ENCODE assay signal across 15 cellular contexts in genomic region chr10:29631049-29631339, GRCh38. TPM values are rescaled to one million over a fixed set of nuclear protein-coding genes. Genes with fewer than 3 reads are reported as not detected.
A peak's percentile ranks its signal among the peaks of the same experiment; 100 is the strongest.
DNase-seq lines count a peak whose midpoint lies in the region; ATAC-seq, FAIRE-seq and TF ChIP-seq lines count a peak whose summit lies in the region.
"Had no signal": no experiment of that assay in that cellular context is flagged by ENCODE, and none has a peak within 500 bp of the region (broad histone marks: within the 10 kb centered on the region; RNA-seq: fewer than 3 reads in every experiment).

No MANE protein-coding gene starts in this region.

- no TSS peak for BruUV-seq in Caco-2 (replicated peaks; lab: Mats Ljungman, UMichigan)

- in situ Hi-C loops in gastrocnemius medialis (cut with MboI; ENCODE audit: low sequenced_read_pairs in 4 of 4), result loop anchor here in 3 of 4 donors (5.0 to 25.0 kb wide), 3 partner anchors 101 to 331 kb away; no protein-coding TSS in a partner anchor

- H3K27ac ChIP-seq in ascending aorta, result peak overlapping the region; percentile 86 to 91
- H3K27ac ChIP-seq in gastrocnemius medialis, result peak overlapping the region; percentile 95 to 96 (median 96)
- H3K27ac ChIP-seq: neural progenitor cell had no signal

- H3K9me3 ChIP-seq in Caco-2, result no peaks in the 10 kb centered on the region
- H3K9me3 ChIP-seq in ascending aorta, result no peaks in the 10 kb centered on the region
- H3K9me3 ChIP-seq in gastrocnemius medialis, result no peaks in the 10 kb centered on the region

- H3K4me1 ChIP-seq in Caco-2 (peaks cover 65% of the 10 kb centered on the region), ascending aorta (peaks cover 8 to 52% of the 10 kb centered on the region in 2 donors), gastrocnemius medialis (peaks cover 21 to 30% of the 10 kb centered on the region in 2 donors)

- FAIRE-seq in GM19239 (lab: Jason Lieb, UNC), result no peak
- FAIRE-seq: RCC 7860 had no signal

- peaks cover 22% of the 10 kb centered on the region for H3K36me3 Mint-ChIP-seq in Caco-2 (ENCODE audit: insufficient read depth, unreplicated experiment)
- H3K36me3 Mint-ChIP-seq: stimulated activated memory B cell treated with anti-CD40 and anti-IgM and Interleukin-4, amounts not matched to agents 10 μg/mL and 1 μg/mL and 100 μg/mL, for 72 hours had no signal

- intact Hi-C loops in Caco-2 (cut with micrococcal nuclease; ENCODE audit: unreplicated experiment) (loop anchor here (2.0 to 10.0 kb wide), 2 partner anchors 228 to 424 kb away; partner anchors contain the start of gene JCAD), ascending aorta (cut with DNase I) (no loop called here), gastrocnemius medialis (cut with DNase I; ENCODE audit: low total_unique reads) (loop anchor here (2.0 kb wide), 1 partner anchor 40 kb away; no protein-coding TSS in a partner anchor)

- POLR2A ChIA-PET in Caco-2 (lab: Charles Lee), result no interaction called here

- DNase-seq in Caco-2 (no peak), ascending aorta (ENCODE audit: low spot score in 2 of 2) (no peak), left lobe of liver (ENCODE audit: low spot score) (peak; percentile 26), gastrocnemius medialis (no peak), GM19239 (ENCODE audit: insufficient read length, low spot score) (no peak), SK-N-DZ (ENCODE audit: low spot score) (no peak), UCSD-AML1 (lab: John Stamatoyannopoulos, UW; ENCODE audit: unreplicated experiment) (no peak)
- DNase-seq: activated B cell treated with CpG ODN at 0.5 μM for 24 hours, COR-L47, NCI-H774 had no signal

- H3K27me3 ChIP-seq in Caco-2 (replicated peaks; ENCODE audit: control insufficient read depth, insufficient read depth, low read length) (no peaks in the 10 kb centered on the region), ascending aorta (no peaks in the 10 kb centered on the region), gastrocnemius medialis (no peaks in the 10 kb centered on the region)
- H3K27me3 ChIP-seq: neural progenitor cell had no signal

- TF ChIP-seq CTCF in Caco-2 (IDR thresholded peaks at IDR 0.05; ENCODE audit: insufficient read depth in 1 of 2, low read depth in 1 of 2, low read length in 1 of 2, severe bottlenecking in 1 of 2, unreplicated experiment in 1 of 2) (no peak), ascending aorta (IDR thresholded peaks at IDR 0.05) (no peak), gastrocnemius medialis (IDR thresholded peaks at IDR 0.05 in 4 of 5, conservative IDR thresholded peaks at IDR 0.05 in 1 of 5) (no peak)

- ATAC-seq in left lobe of liver (no peak), gastrocnemius medialis (no peak), GM19455 (IDR thresholded peaks at IDR 0.05; ENCODE audit: unreplicated experiment) (no peak)
- ATAC-seq: stimulated activated memory B cell treated with anti-CD40 and anti-IgM and Interleukin-4, amounts not matched to agents 10 μg/mL and 1 μg/mL and 100 μg/mL, for 72 hours had no signal

- H3K4me1 Mint-ChIP-seq in Caco-2 (ENCODE audit: low read depth, unreplicated experiment), result peaks cover 66% of the 10 kb centered on the region

- no peaks in the 10 kb centered on the region for H3K27me3 Mint-ChIP-seq in Caco-2 (ENCODE audit: insufficient read depth, unreplicated experiment)
- H3K27me3 Mint-ChIP-seq: activated B cell treated with CpG ODN at 0.5 μM for 24 hours; stimulated activated memory B cell treated with anti-CD40 and anti-IgM and Interleukin-4, amounts not matched to agents 10 μg/mL and 1 μg/mL and 100 μg/mL, for 72 hours had no signal

- CTCF ChIA-PET in Caco-2 (lab: Charles Lee), result interaction anchor here (0.5 kb wide), 1 partner anchor 102 kb away, joined by 3 read pairs; no protein-coding TSS in a partner anchor

- peak overlapping the region; percentile 69 for H3K27ac Mint-ChIP-seq in Caco-2 (ENCODE audit: unreplicated experiment)
- H3K27ac Mint-ChIP-seq: activated B cell treated with CpG ODN at 0.5 μM for 24 hours; neural progenitor cell; stimulated activated memory B cell treated with anti-CD40 and anti-IgM and Interleukin-4, amounts not matched to agents 10 μg/mL and 1 μg/mL and 100 μg/mL, for 72 hours had no signal

- no peak for TF ChIP-seq POLR2A in gastrocnemius medialis (IDR thresholded peaks at IDR 0.05)

- H3K4me3 ChIP-seq in Caco-2 (ENCODE audit: low read depth, low read length) (no peak overlapping the region), ascending aorta (peak overlapping the region; percentile 22 to 65), gastrocnemius medialis (peak overlapping the region; percentile 52 to 73 (median 63))
- H3K4me3 ChIP-seq: neural progenitor cell, smooth muscle cell had no signal

- H3K4me3 Mint-ChIP-seq in Caco-2 (ENCODE audit: unreplicated experiment), result peak overlapping the region; percentile 64
- H3K4me3 Mint-ChIP-seq: activated B cell treated with CpG ODN at 0.5 μM for 24 hours; neural progenitor cell; stimulated activated memory B cell treated with anti-CD40 and anti-IgM and Interleukin-4, amounts not matched to agents 10 μg/mL and 1 μg/mL and 100 μg/mL, for 72 hours had no signal

- H3K9me3 Mint-ChIP-seq in Caco-2 (ENCODE audit: unreplicated experiment), result peaks cover 7% of the 10 kb centered on the region
- H3K9me3 Mint-ChIP-seq: activated B cell treated with CpG ODN at 0.5 μM for 24 hours; neural progenitor cell; stimulated activated memory B cell treated with anti-CD40 and anti-IgM and Interleukin-4, amounts not matched to agents 10 μg/mL and 1 μg/mL and 100 μg/mL, for 72 hours had no signal

- no peaks in the 10 kb centered on the region for H3K36me3 ChIP-seq in Caco-2 (ENCODE audit: control insufficient read depth, insufficient read depth, low read length)
- H3K36me3 ChIP-seq in ascending aorta, result no peaks in the 10 kb centered on the region
- H3K36me3 ChIP-seq in gastrocnemius medialis, result peaks cover 0 to 3% of the 10 kb centered on the region in 2 donors
- H3K36me3 ChIP-seq: neural progenitor cell had no signal

RNA-seq across cellular contexts. Expression of gene SVIL, which starts 3.8 kb away (rescaled TPM):
- total RNA-seq in Caco-2 (2022) (54.4 and 70.1 TPM in 2 replicates), ascending aorta (94.7 TPM), left lobe of liver (16.2 TPM), gastrocnemius medialis (1,000 to 10,000 TPM; 1,040 to 1,354 (median 1,121) TPM)
- 5.2 and 14.2 TPM in 2 replicates for polyA plus RNA-seq in SK-N-DZ (2014; cell fraction: cytosol; rRNA removed)
- 7.2 and 14.2 TPM in 2 replicates for polyA plus RNA-seq in SK-N-DZ (2014; cell fraction: nucleus; rRNA removed)

Comparison
In these comparisons a context has a peak if more than half of its experiments do, and no peak if none do; other contexts are left out.
1. RNA of gene SVIL, which starts 3.8 kb away (total RNA-seq): 1,040 to 1,354 TPM in gastrocnemius medialis; 94.7 TPM in ascending aorta (single experiment), 54.4 to 70.1 TPM in Caco-2 and 16.2 TPM in left lobe of liver (single experiment); every median in the first group is over 10 times any median in the second.